17 cellular contexts compared by ENCODE assay signal in the genomic region with DNA sequence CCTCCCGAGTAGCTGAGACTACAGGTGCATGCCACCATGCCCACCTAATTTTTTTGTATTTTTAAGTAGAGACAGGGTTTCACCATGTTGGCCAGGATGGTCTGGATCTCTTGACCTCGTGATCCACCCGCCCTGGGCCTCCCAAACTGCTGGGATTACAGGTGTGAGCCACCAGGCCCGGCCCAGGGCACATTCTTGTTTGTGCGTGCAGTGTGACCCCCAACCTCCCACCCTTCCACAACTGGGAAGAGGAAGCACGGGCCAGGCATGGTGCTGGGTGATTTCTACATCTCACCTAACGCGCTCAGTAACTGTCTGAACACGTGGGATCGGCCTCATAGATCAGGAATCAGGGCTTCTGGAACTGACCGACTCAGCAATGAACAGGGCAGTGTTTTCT. TPM values are rescaled to one million over a fixed set of nuclear protein-coding genes. Genes with fewer than 3 reads are reported as not detected.
DNase-seq lines count a peak whose midpoint lies in the region; ATAC-seq and TF ChIP-seq lines count a peak whose summit lies in the region.
"Had no signal": no experiment of that assay in that cellular context is flagged by ENCODE, and none has a peak within 500 bp of the region (broad histone marks: within the 10 kb centered on the region; RNA-seq: fewer than 3 reads in every experiment).

No MANE protein-coding gene starts in this region.

- H3K4me3 ChIP-seq in MM.1S (ENCODE audit: low read length) (no peak overlapping the region), esophagus muscularis mucosa (no peak overlapping the region)
- H3K4me3 ChIP-seq: A549, GM23248 had no signal

- peak overlapping the region in 4 of 7 donors; percentile 68 to 81 (median 72) for H3K27ac Mint-ChIP-seq in CD14-positive monocyte
- peak overlapping the region; percentile 85 for H3K27ac Mint-ChIP-seq in dendritic cell treated with granulocyte-macrophage colony-stimulating factor and Interleukin-4, amounts not matched to agents 40 ng/mL and 50 ng/mL, for 4 days

- peaks cover 83% of the 10 kb centered on the region for H3K79me2 ChIP-seq in MM.1S (ENCODE audit: low read length)

- intact Hi-C loops in CD14-positive monocyte (cut with micrococcal nuclease) = no loop called here
- intact Hi-C loops in dendritic cell treated with granulocyte-macrophage colony-stimulating factor and Interleukin-4, amounts not matched to agents 40 ng/mL and 50 ng/mL, for 4 days (cut with micrococcal nuclease) = loop anchor here (5.0 kb wide), 2 partner anchors 45 to 130 kb away; partner anchors contain the start of gene KLHL24
- intact Hi-C loops in esophagus muscularis mucosa (cut with DNase I) = no loop called here

- H3K4me3 Mint-ChIP-seq in CD14-positive monocyte = no peak overlapping the region
- no peak overlapping the region for H3K4me3 Mint-ChIP-seq in dendritic cell treated with granulocyte-macrophage colony-stimulating factor and Interleukin-4, amounts not matched to agents 40 ng/mL and 50 ng/mL, for 4 days
- H3K4me3 Mint-ChIP-seq in activated T-cell treated with anti-CD3 and anti-CD28 coated beads, Interleukin-2, amount 50 U/mL, for 4 hours = no peak overlapping the region
- H3K4me3 Mint-ChIP-seq: CD8-positive, alpha-beta memory T cell had no signal

- no peak for TF ChIP-seq EP300 in esophagus muscularis mucosa (IDR thresholded peaks at IDR 0.05)

- no peak overlapping the region for H3K9ac ChIP-seq in MM.1S (ENCODE audit: low read length)
- H3K9ac ChIP-seq: GM23248 had no signal

- H3K9me3 ChIP-seq in MM.1S (replicated peaks; ENCODE audit: insufficient read depth, low read length) (no peaks in the 10 kb centered on the region), esophagus muscularis mucosa (peaks cover 0 to 27% (median 5%) of the 10 kb centered on the region in 4 donors)
- H3K9me3 ChIP-seq: BE2C, Caco-2 had no signal

- H3F3A ChIP-seq in MM.1S (ENCODE audit: insufficient read depth, low read length) = peaks cover 18% of the 10 kb centered on the region

- no peaks in the 10 kb centered on the region for H3K9me3 Mint-ChIP-seq in CD14-positive monocyte
- no peaks in the 10 kb centered on the region for H3K9me3 Mint-ChIP-seq in dendritic cell treated with granulocyte-macrophage colony-stimulating factor and Interleukin-4, amounts not matched to agents 40 ng/mL and 50 ng/mL, for 4 days
- H3K9me3 Mint-ChIP-seq in activated T-cell treated with anti-CD3 and anti-CD28 coated beads, Interleukin-2, amount 50 U/mL, for 4 hours = peaks cover 4% of the 10 kb centered on the region

- H3K27me3 Mint-ChIP-seq in CD14-positive monocyte (ENCODE audit: low read depth in 3 of 3) = no peaks in the 10 kb centered on the region
- no peaks in the 10 kb centered on the region for H3K27me3 Mint-ChIP-seq in dendritic cell treated with granulocyte-macrophage colony-stimulating factor and Interleukin-4, amounts not matched to agents 40 ng/mL and 50 ng/mL, for 4 days
- H3K27me3 Mint-ChIP-seq in activated T-cell treated with anti-CD3 and anti-CD28 coated beads, Interleukin-2, amount 50 U/mL, for 4 hours (ENCODE audit: low read depth) = no peaks in the 10 kb centered on the region
- H3K27me3 Mint-ChIP-seq: CD8-positive, alpha-beta memory T cell had no signal

- peaks cover 19% of the 10 kb centered on the region for H3K4me1 Mint-ChIP-seq in CD14-positive monocyte
- H3K4me1 Mint-ChIP-seq in dendritic cell treated with granulocyte-macrophage colony-stimulating factor and Interleukin-4, amounts not matched to agents 40 ng/mL and 50 ng/mL, for 4 days (ENCODE audit: low read depth) = peaks cover 49% of the 10 kb centered on the region
- peaks cover 12% of the 10 kb centered on the region for H3K4me1 Mint-ChIP-seq in activated T-cell treated with anti-CD3 and anti-CD28 coated beads, Interleukin-2, amount 50 U/mL, for 4 hours (ENCODE audit: low read depth)

- ATAC-seq in activated T-cell treated with anti-CD3 and anti-CD28 coated beads, Interleukin-2, amount 50 U/mL, for 4 hours = no peak
- ATAC-seq: A549 had no signal

- no peaks in the 10 kb centered on the region for H3K27me3 ChIP-seq in MM.1S (replicated peaks; ENCODE audit: insufficient read depth, low read length)
- no peaks in the 10 kb centered on the region for H3K27me3 ChIP-seq in esophagus muscularis mucosa
- H3K27me3 ChIP-seq: BE2C had no signal

- peaks cover 64% of the 10 kb centered on the region for H3K4me1 ChIP-seq in MM.1S (ENCODE audit: low read length)
- H3K4me1 ChIP-seq in esophagus muscularis mucosa = peaks cover 0 to 3% (median 0%) of the 10 kb centered on the region in 4 donors
- H3K4me1 ChIP-seq: A549, BE2C, Caco-2 had no signal

- DNase-seq in CD14-positive monocyte (ENCODE audit: low spot score) (no peak), MM.1S (no peak), mesenteric fat pad (ENCODE audit: low spot score) (peak; percentile 71), NCI-H1694 (lab: John Stamatoyannopoulos, UW) (no peak), erythroblast (lab: John Stamatoyannopoulos, UW) (no peak), esophagus muscularis mucosa (ENCODE audit: extremely low spot score) (no peak)
- no peak for DNase-seq in activated T-cell treated with anti-CD3 and anti-CD28 coated beads, Interleukin-2, amount 50 U/mL, for 4 hours
- DNase-seq: BE2C; Caco-2; CD8-positive, alpha-beta memory T cell; H7; IMR-90 had no signal

- no peak overlapping the region; the same call in 1 of the 2 replicates for H3K4me2 ChIP-seq in MM.1S (ENCODE audit: low read depth, low read length)
- H3K4me2 ChIP-seq: A549 had no signal

- no peak for TF ChIP-seq CTCF in CD14-positive monocyte (IDR thresholded peaks at IDR 0.05)
- no peak for TF ChIP-seq CTCF in MM.1S (IDR thresholded peaks at IDR 0.05; ENCODE audit: low read length)
- no peak for TF ChIP-seq CTCF in esophagus muscularis mucosa (IDR thresholded peaks at IDR 0.05)

- H4K20me1 ChIP-seq in MM.1S (ENCODE audit: insufficient read depth, low read length) = no peaks in the 10 kb centered on the region

- H3K36me3 ChIP-seq in MM.1S (replicated peaks; ENCODE audit: insufficient read depth, low read length) (peaks cover 8% of the 10 kb centered on the region), esophagus muscularis mucosa (no peaks in the 10 kb centered on the region)
- H3K36me3 ChIP-seq: BE2C had no signal

- H3K27ac ChIP-seq in MM.1S (ENCODE audit: low read length) (peak overlapping the region; percentile 38; the same call in 1 of the 2 replicates), esophagus muscularis mucosa (replicated peaks in 1 of 4) (no peak overlapping the region)
- H3K27ac ChIP-seq: A549, GM23248 had no signal

- 89% methylated on average over 11 of the region's 11 CpGs for WGBS in esophagus muscularis mucosa

- H2AFZ ChIP-seq in MM.1S (ENCODE audit: low read length) = no peak overlapping the region
- H2AFZ ChIP-seq: GM23248 had no signal

- H3K9me2 ChIP-seq in MM.1S (replicated peaks; ENCODE audit: insufficient read depth, low read length) = no peaks in the 10 kb centered on the region

- TF ChIP-seq POLR2A in erythroblast (IDR thresholded peaks at IDR 0.05; ENCODE audit: low read length) (no peak), esophagus muscularis mucosa (IDR thresholded peaks at IDR 0.05; ENCODE audit: low read depth) (no peak)

- peaks cover 52 to 65% of the 10 kb centered on the region in 2 donors for H3K36me3 Mint-ChIP-seq in CD14-positive monocyte
- peaks cover 41% of the 10 kb centered on the region for H3K36me3 Mint-ChIP-seq in dendritic cell treated with granulocyte-macrophage colony-stimulating factor and Interleukin-4, amounts not matched to agents 40 ng/mL and 50 ng/mL, for 4 days (ENCODE audit: low read depth)
- H3K36me3 Mint-ChIP-seq in activated T-cell treated with anti-CD3 and anti-CD28 coated beads, Interleukin-2, amount 50 U/mL, for 4 hours (ENCODE audit: insufficient read depth) = peaks cover 58% of the 10 kb centered on the region

RNA-seq across cellular contexts. Expression of gene KLHL6, which starts 48.0 kb away (rescaled TPM):
- polyA plus RNA-seq in CD14-positive monocyte = 10 to 100 TPM in 1 of 2 donors, 1 to 10 TPM in 1; 5.7 to 10.6 TPM
- 5.7 TPM for total RNA-seq in mesenteric fat pad
- total RNA-seq in activated T-cell treated with anti-CD3 and anti-CD28 coated beads, Interleukin-2, amount 50 U/mL, for 4 hours = 10 to 100 TPM; 27.9 to 35.5 (median 29.9) TPM
- 1 to 10 TPM in 2 of 4 donors, under 1 TPM in 2; 0.71 to 4.1 (median 1.3) TPM for total RNA-seq in esophagus muscularis mucosa
- total RNA-seq: Caco-2, Daoy, GM23248, IMR-90 had no signal
- polyA plus RNA-seq: A549, AG04450, GM23248, IMR-90 had no signal
